Comparison of ENCODE assay signal across 1 cellular context in the genomic region with DNA sequence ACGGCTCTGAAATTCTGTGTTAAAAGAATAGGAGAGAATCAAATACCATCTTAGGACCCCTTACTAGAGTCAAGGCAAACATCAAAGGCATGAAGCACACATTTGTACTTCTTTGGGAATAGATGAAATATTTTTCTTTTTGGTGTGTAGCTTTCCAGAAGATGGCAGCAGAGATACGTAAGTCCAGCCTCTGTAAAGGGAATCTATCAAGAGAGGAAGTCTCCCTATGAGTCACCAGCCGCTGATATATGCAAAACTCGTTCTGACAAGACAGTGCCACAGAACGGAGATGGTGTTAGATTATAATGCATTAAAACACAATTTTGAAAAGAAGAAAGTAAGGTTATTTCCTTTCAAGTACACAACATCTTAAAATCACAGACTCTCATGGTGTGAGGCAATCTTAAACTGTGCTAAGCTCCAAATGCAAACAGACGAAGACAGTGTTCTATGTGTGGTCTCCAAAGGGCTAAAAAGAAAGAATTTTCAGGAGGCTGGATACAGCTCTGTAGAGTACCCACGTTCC.
TF ChIP-seq lines count a peak whose summit lies in the region.

No MANE protein-coding gene starts in this region.

TF ChIP-seq in HepG2, 621 proteins besides CTCF, POLR2A, EP300 and RAD21 (continued from another document):
- TF ChIP-seq MAFK (conservative IDR thresholded peaks at IDR 0.05 in 1 of 2, IDR thresholded peaks at IDR 0.05 in 1 of 2; ENCODE audit: low read length in 2 of 2) (0 out of 4 replicates have a peak, but pooled peaks of 1 of the 2 experiments have one; percentile 0), MAZ (IDR thresholded peaks at IDR 0.05; ENCODE audit: borderline replicate concordance, low read depth, low read length) (no peak), MAZ (CRISPR knock-in tag; IDR thresholded peaks at IDR 0.05; ENCODE audit: low read depth) (no peak), PTBP1 (IDR thresholded peaks at IDR 0.05; ENCODE audit: low read depth, low read length, poor library complexity, severe bottlenecking) (no peak), ZNF772 (CRISPR knock-in tag; IDR thresholded peaks at IDR 0.05) (no peak), RCOR2 (CRISPR knock-in tag; IDR thresholded peaks at IDR 0.05) (no peak), ESRRA (CRISPR knock-in tag; IDR thresholded peaks at IDR 0.05; ENCODE audit: low read depth) (no peak), MTF1 (CRISPR knock-in tag; IDR thresholded peaks at IDR 0.05) (no peak), POGZ (CRISPR knock-in tag; IDR thresholded peaks at IDR 0.05) (no peak), JUND (CRISPR knock-in tag; IDR thresholded peaks at IDR 0.05) (peak; percentile 70; the same call in 1 of the 2 replicates), RXRB (CRISPR knock-in tag; IDR thresholded peaks at IDR 0.05; ENCODE audit: borderline replicate concordance) (peak; percentile 27; the same call in 1 of the 2 replicates), SETDB1 (CRISPR knock-in tag; IDR thresholded peaks at IDR 0.05; ENCODE audit: borderline replicate concordance) (no peak), KDM4B (CRISPR knock-in tag; IDR thresholded peaks at IDR 0.05) (no peak), SMYD3 (CRISPR knock-in tag; IDR thresholded peaks at IDR 0.05) (0 out of 2 replicates have a peak, but pooled peaks have one; percentile 17), GTF2F1 (IDR thresholded peaks at IDR 0.05; ENCODE audit: low read length) (no peak), GABPB1 (CRISPR knock-in tag; IDR thresholded peaks at IDR 0.05) (peak; percentile 45; the same call in 1 of the 2 replicates), SMC3 (IDR thresholded peaks at IDR 0.05; ENCODE audit: low read length) (peak; percentile 66)
- TF ChIP-seq, protein P1, sequence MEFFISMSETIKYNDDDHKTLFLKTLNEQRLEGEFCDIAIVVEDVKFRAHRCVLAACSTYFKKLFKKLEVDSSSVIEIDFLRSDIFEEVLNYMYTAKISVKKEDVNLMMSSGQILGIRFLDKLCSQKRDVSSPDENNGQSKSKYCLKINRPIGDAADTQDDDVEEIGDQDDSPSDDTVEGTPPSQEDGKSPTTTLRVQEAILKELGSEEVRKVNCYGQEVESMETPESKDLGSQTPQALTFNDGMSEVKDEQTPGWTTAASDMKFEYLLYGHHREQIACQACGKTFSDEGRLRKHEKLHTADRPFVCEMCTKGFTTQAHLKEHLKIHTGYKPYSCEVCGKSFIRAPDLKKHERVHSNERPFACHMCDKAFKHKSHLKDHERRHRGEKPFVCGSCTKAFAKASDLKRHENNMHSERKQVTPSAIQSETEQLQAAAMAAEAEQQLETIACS (CRISPR knock-in tag; IDR thresholded peaks at IDR 0.05): no peak
- TF ChIP-seq, protein P2, sequence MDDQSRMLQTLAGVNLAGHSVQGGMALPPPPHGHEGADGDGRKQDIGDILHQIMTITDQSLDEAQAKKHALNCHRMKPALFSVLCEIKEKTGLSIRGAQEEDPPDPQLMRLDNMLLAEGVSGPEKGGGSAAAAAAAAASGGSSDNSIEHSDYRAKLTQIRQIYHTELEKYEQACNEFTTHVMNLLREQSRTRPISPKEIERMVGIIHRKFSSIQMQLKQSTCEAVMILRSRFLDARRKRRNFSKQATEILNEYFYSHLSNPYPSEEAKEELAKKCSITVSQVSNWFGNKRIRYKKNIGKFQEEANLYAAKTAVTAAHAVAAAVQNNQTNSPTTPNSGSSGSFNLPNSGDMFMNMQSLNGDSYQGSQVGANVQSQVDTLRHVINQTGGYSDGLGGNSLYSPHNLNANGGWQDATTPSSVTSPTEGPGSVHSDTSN (CRISPR knock-in tag; IDR thresholded peaks at IDR 0.05; ENCODE audit: borderline replicate concordance): no peak
- TF ChIP-seq, protein P3, sequence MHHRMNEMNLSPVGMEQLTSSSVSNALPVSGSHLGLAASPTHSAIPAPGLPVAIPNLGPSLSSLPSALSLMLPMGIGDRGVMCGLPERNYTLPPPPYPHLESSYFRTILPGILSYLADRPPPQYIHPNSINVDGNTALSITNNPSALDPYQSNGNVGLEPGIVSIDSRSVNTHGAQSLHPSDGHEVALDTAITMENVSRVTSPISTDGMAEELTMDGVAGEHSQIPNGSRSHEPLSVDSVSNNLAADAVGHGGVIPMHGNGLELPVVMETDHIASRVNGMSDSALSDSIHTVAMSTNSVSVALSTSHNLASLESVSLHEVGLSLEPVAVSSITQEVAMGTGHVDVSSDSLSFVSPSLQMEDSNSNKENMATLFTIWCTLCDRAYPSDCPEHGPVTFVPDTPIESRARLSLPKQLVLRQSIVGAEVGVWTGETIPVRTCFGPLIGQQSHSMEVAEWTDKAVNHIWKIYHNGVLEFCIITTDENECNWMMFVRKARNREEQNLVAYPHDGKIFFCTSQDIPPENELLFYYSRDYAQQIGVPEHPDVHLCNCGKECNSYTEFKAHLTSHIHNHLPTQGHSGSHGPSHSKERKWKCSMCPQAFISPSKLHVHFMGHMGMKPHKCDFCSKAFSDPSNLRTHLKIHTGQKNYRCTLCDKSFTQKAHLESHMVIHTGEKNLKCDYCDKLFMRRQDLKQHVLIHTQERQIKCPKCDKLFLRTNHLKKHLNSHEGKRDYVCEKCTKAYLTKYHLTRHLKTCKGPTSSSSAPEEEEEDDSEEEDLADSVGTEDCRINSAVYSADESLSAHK (CRISPR knock-in tag; IDR thresholded peaks at IDR 0.05; ENCODE audit: borderline replicate concordance): no peak
- TF ChIP-seq, protein P4, sequence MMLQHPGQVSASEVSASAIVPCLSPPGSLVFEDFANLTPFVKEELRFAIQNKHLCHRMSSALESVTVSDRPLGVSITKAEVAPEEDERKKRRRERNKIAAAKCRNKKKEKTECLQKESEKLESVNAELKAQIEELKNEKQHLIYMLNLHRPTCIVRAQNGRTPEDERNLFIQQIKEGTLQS (CRISPR knock-in tag; IDR thresholded peaks at IDR 0.05): peak; percentile 50; the same call in 1 of the 2 replicates
